Comparison of ENCODE assay signal across 8 cellular contexts in the genomic region with DNA sequence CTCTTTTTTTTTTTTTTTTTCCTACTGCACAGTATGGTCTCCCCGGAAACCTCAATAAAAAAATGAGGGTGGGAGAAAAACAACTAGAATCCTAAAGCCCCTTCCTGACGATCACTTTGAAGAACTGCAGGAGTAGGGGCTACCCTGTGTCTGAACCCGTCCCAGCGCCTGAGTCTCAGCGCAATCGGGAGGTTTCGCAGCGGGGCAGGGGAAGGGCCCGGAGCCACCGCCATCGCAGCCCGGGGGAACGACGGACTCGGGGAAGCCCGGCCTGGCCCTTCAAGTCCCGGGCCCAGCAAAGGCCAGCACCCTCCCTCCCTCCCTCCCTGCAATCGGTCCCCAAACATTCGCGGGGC. TPM values are rescaled to one million over a fixed set of nuclear protein-coding genes. Genes with fewer than 3 reads are reported as not detected.
DNase-seq lines count a peak whose midpoint lies in the region; ATAC-seq and TF ChIP-seq lines count a peak whose summit lies in the region.

No MANE protein-coding gene starts in this region.

- H3K27ac ChIP-seq in CD4-positive, alpha-beta T cell (ENCODE audit: low read depth, low read length), result peak overlapping the region; percentile 70

- no peaks in the 10 kb centered on the region for H3K9me3 Mint-ChIP-seq in CD4-positive, alpha-beta T cell
- H3K9me3 Mint-ChIP-seq in activated naive CD8-positive, alpha-beta T cell treated with anti-CD3 and anti-CD28 coated beads for 36 hours, result no peaks in the 10 kb centered on the region

- H3K27ac Mint-ChIP-seq in CD4-positive, alpha-beta T cell, result peak overlapping the region; percentile 98
- peak overlapping the region; percentile 99 for H3K27ac Mint-ChIP-seq in activated naive CD8-positive, alpha-beta T cell treated with anti-CD3 and anti-CD28 coated beads for 36 hours

- H3K4me2 ChIP-seq in skeletal muscle satellite cell (ENCODE audit: low read length), result peak overlapping the region; percentile 74

- H3K4me1 ChIP-seq in skeletal muscle satellite cell (ENCODE audit: control insufficient read depth, insufficient read depth, low read length), result peaks cover 8% of the 10 kb centered on the region

- peak overlapping the region; percentile 95 for H3K4me3 Mint-ChIP-seq in CD4-positive, alpha-beta T cell
- peak overlapping the region; percentile 99 for H3K4me3 Mint-ChIP-seq in activated naive CD8-positive, alpha-beta T cell treated with anti-CD3 and anti-CD28 coated beads for 36 hours

- peaks cover 33% of the 10 kb centered on the region for H3K4me1 Mint-ChIP-seq in CD4-positive, alpha-beta T cell (ENCODE audit: low read depth)
- peaks cover 29% of the 10 kb centered on the region for H3K4me1 Mint-ChIP-seq in activated naive CD8-positive, alpha-beta T cell treated with anti-CD3 and anti-CD28 coated beads for 36 hours

- intact Hi-C loops in CD4-positive, alpha-beta T cell (cut with DNase I, micrococcal nuclease), result loop anchor here (1.0 to 10.0 kb wide), 7 partner anchors 9 to 1734 kb away; a partner anchor contains a TSS

- H3K36me3 ChIP-seq in skeletal muscle satellite cell (ENCODE audit: insufficient read depth, low read length), result peaks cover 17% of the 10 kb centered on the region

- no peaks in the 10 kb centered on the region for H3K27me3 Mint-ChIP-seq in CD4-positive, alpha-beta T cell
- H3K27me3 Mint-ChIP-seq in activated naive CD8-positive, alpha-beta T cell treated with anti-CD3 and anti-CD28 coated beads for 36 hours, result no peaks in the 10 kb centered on the region

- H3K9ac ChIP-seq in skeletal muscle satellite cell (ENCODE audit: low read depth, low read length), result peak overlapping the region; percentile 90

- no peaks in the 10 kb centered on the region for H3K9me3 ChIP-seq in CD4-positive, alpha-beta T cell (ENCODE audit: control insufficient read depth, low read length)
- no peaks in the 10 kb centered on the region for H3K9me3 ChIP-seq in skeletal muscle satellite cell (replicated peaks; ENCODE audit: low read length)

- peaks cover 48% of the 10 kb centered on the region for H3K36me3 Mint-ChIP-seq in CD4-positive, alpha-beta T cell (ENCODE audit: low read depth)
- H3K36me3 Mint-ChIP-seq in activated naive CD8-positive, alpha-beta T cell treated with anti-CD3 and anti-CD28 coated beads for 36 hours, result peaks cover 28% of the 10 kb centered on the region

- no peaks in the 10 kb centered on the region for H3K27me3 ChIP-seq in CD4-positive, alpha-beta T cell (ENCODE audit: control insufficient read depth, insufficient read depth, low read length)
- H3K27me3 ChIP-seq in skeletal muscle satellite cell (ENCODE audit: control insufficient read depth, insufficient read depth, low read length), result no peaks in the 10 kb centered on the region

- POLR2A ChIA-PET in CD4-positive, alpha-beta T cell (lab: Charles Lee), result interaction anchor here (0.7 to 3.4 kb wide), 7 partner anchors 9 to 971 kb away, joined by 3 to 58 read pairs (median 5); a partner anchor contains a TSS

- ATAC-seq in CD4-positive, alpha-beta T cell (ENCODE audit: poor library complexity), result peak; percentile 11
- peak; percentile 5 for ATAC-seq in GM19324 (IDR thresholded peaks at IDR 0.05; ENCODE audit: low FRiP score, unreplicated experiment)
- peak; percentile 14 for ATAC-seq in HG03378 (IDR thresholded peaks at IDR 0.05; ENCODE audit: unreplicated experiment)

- CTCF ChIA-PET in CD4-positive, alpha-beta T cell (lab: Charles Lee), result interaction anchor here (0.9 kb wide), 1 partner anchor 9 kb away, joined by 5 read pairs; no protein-coding TSS in a partner anchor

- no peak for TF ChIP-seq CTCF in CD4-positive, alpha-beta T cell (IDR thresholded peaks at IDR 0.05)

- peak overlapping the region; percentile 92 for H3K4me3 ChIP-seq in skeletal muscle satellite cell (ENCODE audit: low read length)

- peak in 2 of 10 experiments; percentile 11 to 13 for DNase-seq in CD4-positive, alpha-beta T cell
- DNase-seq in activated naive CD8-positive, alpha-beta T cell treated with anti-CD3 and anti-CD28 coated beads for 36 hours, result no peak
- DNase-seq in hepatic stellate cell (ENCODE audit: low spot score) (peak; percentile 54), GOT3 (lab: John Stamatoyannopoulos, UW) (no peak), kidney glomerular epithelial cell (lab: John Stamatoyannopoulos, UW) (no peak)

RNA-seq across cellular contexts. Expression of a gene that starts 0.4 kb away (rescaled TPM):
- 10 to 100 TPM; 92.2 to 95.9 TPM for total RNA-seq in CD4-positive, alpha-beta T cell
- 100 to 1,000 TPM; 143 to 144 TPM for total RNA-seq in activated naive CD8-positive, alpha-beta T cell treated with anti-CD3 and anti-CD28 coated beads for 36 hours
- total RNA-seq in skeletal muscle satellite cell (2012; rRNA removed), result 149 and 180 TPM in 2 replicates

RNA-seq across cellular contexts. Expression of a gene that starts 34.7 kb away (rescaled TPM):
- total RNA-seq in CD4-positive, alpha-beta T cell, result 1 to 10 TPM; 7.5 to 8.1 TPM
- 10 to 100 TPM; 33.4 to 33.7 TPM for total RNA-seq in activated naive CD8-positive, alpha-beta T cell treated with anti-CD3 and anti-CD28 coated beads for 36 hours
- total RNA-seq in skeletal muscle satellite cell (2012; rRNA removed), result 21.0 and 31.9 TPM in 2 replicates
